10 cellular contexts compared by ENCODE assay signal in genomic region chr6:10658910-10659696, GRCh38. TPM values are rescaled to one million over a fixed set of nuclear protein-coding genes. Genes with fewer than 3 reads are reported as not detected.
A peak's percentile ranks its signal among the peaks of the same experiment; 100 is the strongest.
DNase-seq lines count a peak whose midpoint lies in the region; ATAC-seq and TF ChIP-seq lines count a peak whose summit lies in the region.
"Had no signal": no experiment of that assay in that cellular context is flagged by ENCODE, and none has a peak within 500 bp of the region (broad histone marks: within the 10 kb centered on the region; RNA-seq: fewer than 3 reads in every experiment).

No MANE protein-coding gene starts in this region.

- H3K27ac Mint-ChIP-seq in T-cell = no peak overlapping the region

- no peak for TF ChIP-seq CTCF in fibroblast of the aortic adventitia (IDR thresholded peaks at IDR 0.05; ENCODE audit: insufficient read depth, low read length)

- peak; percentile 40 for DNase-seq in ELF-1 (ENCODE audit: low read depth, low spot score)
- no peak for DNase-seq in T-cell
- DNase-seq in fibroblast of the aortic adventitia (ENCODE audit: low read depth) = no peak
- no peak for DNase-seq in skeletal muscle cell (ENCODE audit: low read depth)
- DNase-seq in cortex of kidney (lab: John Stamatoyannopoulos, UW) = no peak
- no peak for DNase-seq in central memory CD4-positive, alpha-beta T cell
- no peak for DNase-seq in H4 (ENCODE audit: low spot score)
- DNase-seq: NCI-H1436 treated with DMSO at 0.1 percent for 48 hours, SIG-M5 had no signal

- H3K9me3 Mint-ChIP-seq in T-cell = no peaks in the 10 kb centered on the region

- POLR2A ChIA-PET in T-cell (lab: Charles Lee) = no interaction called here

- H3K4me3 ChIP-seq in fibroblast of the aortic adventitia (ENCODE audit: low read depth, low read length) = peak overlapping the region; percentile 39
- H3K4me3 ChIP-seq in skeletal muscle cell (ENCODE audit: low read depth, low read length) = peak overlapping the region; percentile 24

- no peak for ATAC-seq in T-cell (replicated peaks in 1 of 4)

- CTCF ChIA-PET in T-cell (lab: Charles Lee) = interaction anchor here in 1 of 2 donors (0.6 kb wide), 1 partner anchor 403 kb away, joined by 5 read pairs; no protein-coding TSS in a partner anchor

- H3K4me1 Mint-ChIP-seq in T-cell = peaks cover 11 to 15% (median 15%) of the 10 kb centered on the region in 3 donors

- peaks cover 17 to 21% of the 10 kb centered on the region in 2 donors for H3K27me3 Mint-ChIP-seq in T-cell

- H3K36me3 Mint-ChIP-seq in T-cell = no peaks in the 10 kb centered on the region

- peak overlapping the region; percentile 51 to 64 (median 57) for H3K4me3 Mint-ChIP-seq in T-cell

RNA-seq across cellular contexts. Expression of gene C6orf52, which starts 35.3 kb away (rescaled TPM):
- total RNA-seq in T-cell = 1 to 10 TPM in 3 of 5 donors, not detected in 2; 1.1 to 1.7 (median 1.5) TPM
- total RNA-seq in fibroblast of the aortic adventitia (ENCODE audit: low replicate concordance) = 0.27 TPM in 1 of 2 replicates, not detected in the other
- total RNA-seq in H4 (2014; rRNA removed; shearing (Covaris generic)) = 5.0 TPM in 1 of 2 replicates, not detected in the other
- total RNA-seq: endothelial cell of umbilical vein had no signal

RNA-seq across cellular contexts. Expression of gene PAK1IP1, which starts 35.7 kb away (rescaled TPM):
- total RNA-seq in T-cell = 10 to 100 TPM in 1 of 5 donors, 1 to 10 TPM in 4; 5.2 to 10.2 (median 7.4) TPM
- 28.0 and 30.1 TPM in 2 replicates for total RNA-seq in fibroblast of the aortic adventitia (ENCODE audit: low replicate concordance)
- 26.4 and 33.2 TPM in 2 replicates for total RNA-seq in H4 (2014; rRNA removed; shearing (Covaris generic))
